ENCODE assay signal across 30 cellular contexts in genomic region chr1:236098267-236098666, GRCh38.
"Had no signal": no experiment of that assay in that cellular context is flagged by ENCODE, and none has a peak within 500 bp of the region (broad histone marks: within the 10 kb centered on the region; RNA-seq: fewer than 3 reads in every experiment).

No MANE protein-coding gene starts in this region.

- ATAC-seq: activated CD4-positive, CD25-positive, alpha-beta regulatory T cell treated with anti-CD3 and anti-CD28 coated beads, Interleukin-2, amount 50 U/mL, for 24 hours; activated CD8-positive, alpha-beta T cell treated with anti-CD3 and anti-CD28 coated beads for 36 hours; esophagus mucosa; foreskin keratinocyte; gastrocnemius medialis; heart left ventricle; T-cell had no signal

- DNase-seq: activated B cell treated with CpG ODN at 0.5 μM for 24 hours; activated CD4-positive, alpha-beta T cell treated with anti-CD3 and anti-CD28 coated beads for 48 hours; activated CD4-positive, alpha-beta T cell treated with anti-CD3 and anti-CD28 coated beads, Interleukin-2, amount 50 U/mL, for 1 hour; activated CD4-positive, alpha-beta T cell treated with anti-CD3 and anti-CD28 coated beads, Interleukin-2, amount 50 U/mL, for 48 hours; activated CD8-positive, alpha-beta memory T cell treated with anti-CD3 and anti-CD28 coated beads for 24 hours; activated CD8-positive, alpha-beta T cell treated with anti-CD3 and anti-CD28 coated beads for 36 hours; activated effector memory CD4-positive, alpha-beta T cell treated with Interleukin-2 at 50 U/mL for 16 hours; activated gamma-delta T cell treated with Interleukin-2 at 50 U/mL for 16 hours; activated naive CD4-positive, alpha-beta T cell treated with anti-CD3 and anti-CD28 coated beads, Interleukin-2, amount 50 U/mL, for 16 hours; activated naive CD4-positive, alpha-beta T cell treated with Interleukin-2 at 50 U/mL for 16 hours; activated T-cell treated with anti-CD3 and anti-CD28 coated beads, Interleukin-2, amount 50 U/mL, for 1 hour; activated T-cell treated with anti-CD3 and anti-CD28 coated beads, Interleukin-2, amount 50 U/mL, for 48 hours; amniotic stem cell; anterior cingulate cortex; brain microvascular endothelial cell; dorsolateral prefrontal cortex; effector memory CD4-positive, alpha-beta T cell; endodermal cell; foreskin keratinocyte; gastrocnemius medialis; glutamatergic neuron; heart left ventricle; T-cell; T1000; WERI-Rb-1 had no signal

- FAIRE-seq: astrocyte, bronchial epithelial cell had no signal

- H3K4me1 ChIP-seq: foreskin keratinocyte, gastrocnemius medialis had no signal

- H3K36me3 ChIP-seq: brain microvascular endothelial cell, gastrocnemius medialis, heart left ventricle, WERI-Rb-1 had no signal

- H3K4me3 ChIP-seq: coronary artery, dorsolateral prefrontal cortex, gastrocnemius medialis, heart left ventricle had no signal

- H3K27ac ChIP-seq: brain microvascular endothelial cell, foreskin keratinocyte, WERI-Rb-1 had no signal

- H3K27me3 ChIP-seq: brain microvascular endothelial cell, foreskin keratinocyte, heart left ventricle had no signal

- H3K9me3 ChIP-seq: gastrocnemius medialis had no signal
